Comparison of ENCODE assay signal across 1 cellular context in genomic region chr1:1286313-1287261, GRCh38.
TF ChIP-seq lines count a peak whose summit lies in the region.

No MANE protein-coding gene starts in this region.

TF ChIP-seq in K562, 482 proteins besides CTCF, POLR2A, EP300 and RAD21:
- TF ChIP-seq FOS (IDR thresholded peaks at IDR 0.05; ENCODE audit: extremely low read depth, insufficient read length), result no peak
- TF ChIP-seq CTCFL (IDR thresholded peaks at IDR 0.05; ENCODE audit: borderline replicate concordance, insufficient read depth, low read depth, low read length, poor library complexity, severe bottlenecking), result peak; percentile 62
- TF ChIP-seq MGA (IDR thresholded peaks at IDR 0.05), result no peak
